In the genomic region with DNA sequence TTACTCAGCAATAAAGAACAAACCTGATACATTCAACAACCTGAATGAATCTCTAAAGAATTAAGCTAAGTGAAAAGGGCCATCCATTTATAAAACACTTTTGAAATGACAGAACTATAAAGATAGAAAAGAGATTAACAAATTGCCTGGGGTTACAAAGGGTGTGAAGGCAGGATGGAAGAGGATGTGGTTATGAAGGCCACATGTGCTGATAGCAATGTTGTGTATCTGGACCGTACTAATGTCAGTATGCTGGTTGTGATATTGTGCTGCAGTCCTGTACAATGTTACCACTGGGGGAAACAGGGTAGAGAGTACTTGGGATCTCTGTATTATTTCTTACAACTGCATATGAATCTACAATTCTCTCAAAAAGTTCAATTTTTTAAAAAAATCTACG, we compare ENCODE assay signal across 13 cellular contexts. TPM values are rescaled to one million over a fixed set of nuclear protein-coding genes. Genes with fewer than 3 reads are reported as not detected.
A peak's percentile ranks its signal among the peaks of the same experiment; 100 is the strongest.
DNase-seq lines count a peak whose midpoint lies in the region; ATAC-seq and TF ChIP-seq lines count a peak whose summit lies in the region.
"Had no signal": no experiment of that assay in that cellular context is flagged by ENCODE, and none has a peak within 500 bp of the region (broad histone marks: within the 10 kb centered on the region; RNA-seq: fewer than 3 reads in every experiment).

No MANE protein-coding gene starts in this region.

- H3K36me3 Mint-ChIP-seq in immature natural killer cell: no peaks in the 10 kb centered on the region

- H3K9me3 ChIP-seq in OCI-LY7 (ENCODE audit: low read length): no peaks in the 10 kb centered on the region

- H3K9me3 Mint-ChIP-seq in immature natural killer cell: no peaks in the 10 kb centered on the region

- H3K9me2 ChIP-seq in OCI-LY7 (ENCODE audit: insufficient read depth, low read length): no peaks in the 10 kb centered on the region

- DNase-seq in GF-D8 (lab: John Stamatoyannopoulos, UW) (peak; percentile 46), OCI-LY7 (ENCODE audit: low spot score) (peak; percentile 72), immature natural killer cell (peak; percentile 42 to 50 (median 49)), RKO (ENCODE audit: low spot score) (no peak), dorsolateral prefrontal cortex (no peak)
- DNase-seq in stimulated activated CD4-positive, alpha-beta T cell treated with anti-CD3 and anti-CD28 coated beads, Interleukin-12 subunit alpha, Interleukin-12 subunit beta, amount 100 ng/mL, for 4 hours: no peak
- DNase-seq: activated effector memory CD4-positive, alpha-beta T cell treated with anti-CD3 and anti-CD28 coated beads, Interleukin-2, amount 50 U/mL, for 16 hours; DMS79 treated with DMSO at 0.1 percent for 48 hours; effector CD4-positive, alpha-beta T cell; glutamatergic neuron; mesendoderm had no signal

- POLR2A ChIA-PET in OCI-LY7 (lab: Charles Lee): interaction anchor here (0.7 to 4.9 kb wide), 12 partner anchors 10 to 115 kb away, joined by 3 to 36 read pairs (median 4); no protein-coding TSS in a partner anchor

- TF ChIP-seq CTCF in OCI-LY7 (conservative IDR thresholded peaks at IDR 0.05; ENCODE audit: low read length) (no peak), dorsolateral prefrontal cortex (IDR thresholded peaks at IDR 0.05 in 54 of 56, conservative IDR thresholded peaks at IDR 0.05 in 2 of 56; ENCODE audit: low read depth in 1 of 56, partially characterized antibody in 56 of 56) (no peak)

- peak overlapping the region; percentile 99 for H3K27ac ChIP-seq in OCI-LY7 (ENCODE audit: low read depth, low read length, poor library complexity, severe bottlenecking)
- H3K27ac ChIP-seq in dorsolateral prefrontal cortex: peak overlapping the region in 1 of 59 donors; percentile 11

- no peaks in the 10 kb centered on the region for H3K27me3 Mint-ChIP-seq in immature natural killer cell (ENCODE audit: low read depth in 3 of 3)

- peaks cover 28% of the 10 kb centered on the region for H4K20me1 ChIP-seq in OCI-LY7 (ENCODE audit: insufficient read depth, low read length)

- no peak overlapping the region for H2AFZ ChIP-seq in OCI-LY7 (ENCODE audit: low read length)

- intact Hi-C loops in OCI-LY7 (cut with micrococcal nuclease; ENCODE audit: unreplicated experiment) (no loop called here), dorsolateral prefrontal cortex (cut with DNase I) (no loop called here)

- no TSS peak for BruUV-seq in OCI-LY7 (replicated peaks; lab: Mats Ljungman, UMichigan)

- H3K4me2 ChIP-seq in OCI-LY7 (ENCODE audit: low read length): peak overlapping the region; percentile 87

- peak overlapping the region; percentile 32 to 90 (median 88) for H3K27ac Mint-ChIP-seq in immature natural killer cell

- ATAC-seq in GM21619 (IDR thresholded peaks at IDR 0.05; ENCODE audit: unreplicated experiment) (peak; percentile 38), HG02759 (IDR thresholded peaks at IDR 0.05; ENCODE audit: unreplicated experiment) (no peak)

- CTCF ChIA-PET in OCI-LY7 (lab: Charles Lee; ENCODE audit: unreplicated experiment): no interaction called here

- H3K79me2 ChIP-seq in OCI-LY7 (ENCODE audit: insufficient read depth, low read depth, low read length): peaks cover 93% of the 10 kb centered on the region

- H3K36me3 ChIP-seq in OCI-LY7 (ENCODE audit: insufficient read depth, low read length): 0 out of 2 replicates have a peak, but pooled peaks cover 3% of the 10 kb centered on the region

- H3K4me3 ChIP-seq in OCI-LY7 (ENCODE audit: low read depth, low read length, poor library complexity, severe bottlenecking) (peak overlapping the region; percentile 61), dorsolateral prefrontal cortex (no peak overlapping the region)

- H3K4me1 Mint-ChIP-seq in immature natural killer cell: peaks cover 97 to 100% of the 10 kb centered on the region in 2 donors

- H3K27me3 ChIP-seq in dorsolateral prefrontal cortex: no peaks in the 10 kb centered on the region

- peak overlapping the region; percentile 61 to 86 (median 78) for H3K4me3 Mint-ChIP-seq in immature natural killer cell

- H3K4me1 ChIP-seq in OCI-LY7 (ENCODE audit: insufficient read depth, low read length, poor library complexity, severe bottlenecking): peaks cover 98% of the 10 kb centered on the region

RNA-seq across cellular contexts. Expression of a gene that starts 36.4 kb away (rescaled TPM):
- total RNA-seq in OCI-LY7 (2014; rRNA removed; shearing (Covaris generic)): 65.4 and 66.8 TPM in 2 replicates
- total RNA-seq in OCI-LY7 (2022) (97.1 and 107 TPM in 2 replicates), dorsolateral prefrontal cortex (100 to 1,000 TPM in 10 of 120 experiments, 10 to 100 TPM in 110; 39.4 to 153 (median 66.8) TPM)
- 10 to 100 TPM; 45.4 to 85.2 (median 63.0) TPM for polyA plus RNA-seq in immature natural killer cell

Comparison
In these comparisons a context has a peak if more than half of its experiments do, and no peak if none do; other contexts are left out.
1. DNase-seq: peak in GF-D8 (single experiment), OCI-LY7 (single experiment) and immature natural killer cell (3 of 3); none in stimulated activated CD4-positive, alpha-beta T cell treated with anti-CD3 and anti-CD28 coated beads, Interleukin-12 subunit alpha, Interleukin-12 subunit beta, amount 100 ng/mL, for 4 hours (single experiment), RKO (single experiment) and dorsolateral prefrontal cortex (0 of 10).